In genomic region chr12:130582286-130582685, GRCh38 we compare ENCODE assay signal across 17 cellular contexts.
DNase-seq lines count a peak whose midpoint lies in the region; ATAC-seq and TF ChIP-seq lines count a peak whose summit lies in the region.
"Had no signal": no experiment of that assay in that cellular context is flagged by ENCODE, and none has a peak within 500 bp of the region (broad histone marks: within the 10 kb centered on the region; RNA-seq: fewer than 3 reads in every experiment).

No MANE protein-coding gene starts in this region.

- no peak overlapping the region for H3K27ac ChIP-seq in mammary epithelial cell (ENCODE audit: insufficient read depth, low read depth, low read length)
- H3K27ac ChIP-seq: 22Rv1, GM23248 had no signal

- no TSS peak for BruUV-seq in mammary epithelial cell (replicated peaks; lab: Mats Ljungman, UMichigan)

- no peaks in the 10 kb centered on the region for H3K36me3 ChIP-seq in mammary epithelial cell (ENCODE audit: insufficient read depth, low read length)

- no peak for ATAC-seq in HG02571 (IDR thresholded peaks at IDR 0.05; ENCODE audit: unreplicated experiment)
- ATAC-seq: GM12878 had no signal

- peaks cover 9% of the 10 kb centered on the region for H3K9me3 ChIP-seq in mammary epithelial cell (replicated peaks; ENCODE audit: insufficient read depth, low read length)
- H3K9me3 ChIP-seq: Caco-2 had no signal

- no peaks in the 10 kb centered on the region for H3K79me2 ChIP-seq in mammary epithelial cell (ENCODE audit: insufficient read depth, low read length)

- DNase-seq in NCI-H748 (lab: John Stamatoyannopoulos, UW; ENCODE audit: unreplicated experiment) = peak; percentile 22
- no peak for DNase-seq in NCI-H748 treated with DMSO at 0.1 percent for 48 hours (lab: John Stamatoyannopoulos, UW)
- DNase-seq in COLO668 (lab: John Stamatoyannopoulos, UW; ENCODE audit: unreplicated experiment) = peak; percentile 1
- DNase-seq in Jurkat, Clone E6-1 (ENCODE audit: low read depth, low spot score) = peak; percentile 56
- DNase-seq in mammary epithelial cell = no peak
- no peak for DNase-seq in GM10266 (ENCODE audit: extremely low spot score)
- DNase-seq: C1 segment of cervical spinal cord; Caco-2; CD4-positive, alpha-beta memory T cell; DMS 273 treated with DMSO at 0.1 percent for 48 hours; DMS79; GM23248; H7; HCEC 1CT had no signal

- dilution Hi-C loops in mammary epithelial cell (cut with HindIII; ENCODE audit: low sequenced_read_pairs) = no loop called here

- CTCF ChIA-PET in mammary epithelial cell (lab: Charles Lee; ENCODE audit: low non-redundant PET) = no interaction called here

- no peaks in the 10 kb centered on the region for H3K27me3 ChIP-seq in mammary epithelial cell (ENCODE audit: insufficient read depth, low read length)

- no peak overlapping the region for H2AFZ ChIP-seq in mammary epithelial cell (ENCODE audit: low read depth, low read length)
- H2AFZ ChIP-seq: GM23248 had no signal

- intact Hi-C loops in mammary epithelial cell (cut with micrococcal nuclease) = no loop called here

- no peak overlapping the region for H3K4me3 ChIP-seq in Jurkat, Clone E6-1 (ENCODE audit: low read length)
- H3K4me3 ChIP-seq in mammary epithelial cell (replicated peaks in 1 of 3; ENCODE audit: insufficient read depth in 1 of 3, low read depth in 2 of 3, low read length in 3 of 3) = no peak overlapping the region
- H3K4me3 ChIP-seq: GM12878, GM23248 had no signal

- no peaks in the 10 kb centered on the region for H3K4me1 ChIP-seq in mammary epithelial cell (ENCODE audit: insufficient read depth, low read length)
- H3K4me1 ChIP-seq: Caco-2 had no signal

- H3K4me2 ChIP-seq in mammary epithelial cell (ENCODE audit: insufficient read depth, low read depth, low read length) = no peak overlapping the region

- no peak overlapping the region for H3K9ac ChIP-seq in mammary epithelial cell (ENCODE audit: insufficient read depth, low read length)
- H3K9ac ChIP-seq: GM23248 had no signal

- in situ Hi-C loops in mammary epithelial cell (cut with MboI; ENCODE audit: low sequenced_read_pairs in 2 of 2) = no loop called here

- TF ChIP-seq CTCF in mammary epithelial cell (conservative IDR thresholded peaks at IDR 0.05 in 1 of 2, IDR thresholded peaks at IDR 0.05 in 1 of 2; ENCODE audit: extremely low read depth in 1 of 2, insufficient read depth in 1 of 2, low read depth in 1 of 2, low read length in 2 of 2) (no peak), GM10266 (IDR thresholded peaks at IDR 0.05; ENCODE audit: control insufficient read depth, insufficient read depth, low read depth, missing control alignments) (no peak)

- no peaks in the 10 kb centered on the region for H4K20me1 ChIP-seq in mammary epithelial cell (ENCODE audit: insufficient read depth, low read length)

- WGBS in mammary epithelial cell (ENCODE audit: low coverage, missing lambda C conversion rate) = 73% methylated on average over 6 of the region's 6 CpGs

Comparison
In these comparisons a context has a peak if more than half of its experiments do, and no peak if none do; other contexts are left out.
1. DNase-seq: peak in NCI-H748 (single experiment), COLO668 (single experiment) and Jurkat, Clone E6-1 (single experiment); none in NCI-H748 treated with DMSO at 0.1 percent for 48 hours (single experiment), mammary epithelial cell (single experiment) and GM10266 (single experiment).